In genomic region chr19:32866564-32867265, GRCh38 we compare ENCODE assay signal across 18 cellular contexts. TPM values are rescaled to one million over a fixed set of nuclear protein-coding genes. Genes with fewer than 3 reads are reported as not detected.
A peak's percentile ranks its signal among the peaks of the same experiment; 100 is the strongest.
DNase-seq lines count a peak whose midpoint lies in the region; ATAC-seq, FAIRE-seq and TF ChIP-seq lines count a peak whose summit lies in the region.
"Had no signal": no experiment of that assay in that cellular context is flagged by ENCODE, and none has a peak within 500 bp of the region (broad histone marks: within the 10 kb centered on the region; RNA-seq: fewer than 3 reads in every experiment).

No MANE protein-coding gene starts in this region.

- no peak for TF ChIP-seq EP300 in K562 (IDR thresholded peaks at IDR 0.05; ENCODE audit: low read length)

- H3K9me1 ChIP-seq in K562 (ENCODE audit: control insufficient read depth, insufficient read depth, low read length) = no peaks in the 10 kb centered on the region

- H3K36me3 ChIP-seq in HCT116 (ENCODE audit: control insufficient read depth in 1 of 2, insufficient read depth in 2 of 2, low read length in 2 of 2) (no peaks in the 10 kb centered on the region), K562 (ENCODE audit: control insufficient read depth, insufficient read depth, low read length) (no peaks in the 10 kb centered on the region)
- H3K36me3 ChIP-seq: SJSA1 had no signal

- H3K4me3 ChIP-seq in HCT116 (replicated peaks in 1 of 2; ENCODE audit: low read depth in 1 of 2, low read length in 2 of 2) = no peak overlapping the region
- H3K4me3 ChIP-seq in K562 = no peak overlapping the region
- H3K4me3 ChIP-seq: GM23248, SJSA1 had no signal

- in situ Hi-C loops in GM13976 (cut with MboI; ENCODE audit: low sequenced_read_pairs, unreplicated experiment) = no loop called here
- in situ Hi-C loops in K562 (cut with MboI) = no loop called here

- intact Hi-C loops in HCT116 (cut with micrococcal nuclease) = no loop called here
- intact Hi-C loops in K562 (cut with micrococcal nuclease) = no loop called here

- TF ChIP-seq CTCF in GM13976 (IDR thresholded peaks at IDR 0.05; ENCODE audit: borderline replicate concordance, control extremely low read depth, extremely low read depth, insufficient read depth, missing control alignments) = no peak
- no peak for TF ChIP-seq CTCF in HCT116 (IDR thresholded peaks at IDR 0.05 in 2 of 3, conservative IDR thresholded peaks at IDR 0.05 in 1 of 3; ENCODE audit: borderline replicate concordance in 1 of 3, insufficient read depth in 1 of 3, low read depth in 2 of 3, low read length in 2 of 3)
- TF ChIP-seq CTCF in K562 (IDR thresholded peaks at IDR 0.05 in 2 of 3, conservative IDR thresholded peaks at IDR 0.05 in 1 of 3; ENCODE audit: insufficient read depth in 2 of 3, low read depth in 1 of 3, low read length in 3 of 3) = no peak

- BruUV-seq in HCT116 (replicated peaks; lab: Mats Ljungman, UMichigan) = no TSS peak
- no TSS peak for BruUV-seq in K562 (replicated peaks; lab: Mats Ljungman, UMichigan)

- H3K27me3 ChIP-seq in HCT116 (ENCODE audit: insufficient read depth, low read length) = no peaks in the 10 kb centered on the region
- peaks cover 25 to 58% of the 10 kb centered on the region in 2 experiments for H3K27me3 ChIP-seq in K562 (ENCODE audit: control insufficient read depth in 2 of 2, insufficient read depth in 2 of 2, low read length in 2 of 2)

- DNase-seq in GM13976 (ENCODE audit: low spot score) (peak; percentile 23), HCT116 (ENCODE audit: low read depth, low spot score) (no peak), K562 (ENCODE audit: extremely low read depth in 1 of 4, low spot score in 3 of 4) (no peak), myocyte (ENCODE audit: low read depth) (peak; percentile 87), NCI-H1417 (lab: John Stamatoyannopoulos, UW) (no peak), kidney tubule cell (ENCODE audit: low spot score) (no peak)
- DNase-seq: ACHN; CD4-positive, CD25-positive, alpha-beta regulatory T cell; DMS79; GM23248; IMR-90; NCI-H446 had no signal

- H3K79me2 ChIP-seq in HCT116 (ENCODE audit: insufficient read depth, low read length) (no peaks in the 10 kb centered on the region), K562 (ENCODE audit: control insufficient read depth, insufficient read depth, low read length) (no peaks in the 10 kb centered on the region)

- H3K9ac ChIP-seq in HCT116 (ENCODE audit: low read length) (no peak overlapping the region), K562 (ENCODE audit: insufficient read depth in 1 of 2, low read depth in 2 of 2, low read length in 2 of 2) (0 out of 4 replicates have a peak overlapping the region, but pooled peaks of 1 of the 2 experiments have one; percentile 26)
- H3K9ac ChIP-seq: GM23248 had no signal

- POLR2A ChIA-PET in HCT116 (lab: Charles Lee) (no interaction called here), K562 (lab: Yijun Ruan, JAX) (interaction anchor here (1.0 kb wide), 1 partner anchor 10 kb away, joined by 3 read pairs; no protein-coding TSS in a partner anchor)

- peak; percentile 38; the same call in 1 of the 2 replicates for ATAC-seq in HCT116
- peak; percentile 17; the same call in 2 of the 3 replicates for ATAC-seq in K562
- no peak for ATAC-seq in HG02970 (IDR thresholded peaks at IDR 0.05; ENCODE audit: low FRiP score, unreplicated experiment)
- ATAC-seq in HG03571 (IDR thresholded peaks at IDR 0.05; ENCODE audit: unreplicated experiment) = no peak

- H3K9me2 ChIP-seq in HCT116 (ENCODE audit: insufficient read depth) = no peaks in the 10 kb centered on the region

- FAIRE-seq in K562 (lab: Jason Lieb, UNC) = no peak
- FAIRE-seq: G401.6, GM12891 had no signal

- no peak overlapping the region for H3K4me2 ChIP-seq in HCT116 (ENCODE audit: low read length)
- no peak overlapping the region for H3K4me2 ChIP-seq in K562 (ENCODE audit: insufficient read depth, low read length)

- CTCF ChIA-PET in HCT116 (lab: Charles Lee) (no interaction called here), K562 (lab: Yijun Ruan, JAX; ENCODE audit: low intra/inter-chr PET ratio) (no interaction called here)

- TF ChIP-seq POLR2A in HCT116 (IDR thresholded peaks at IDR 0.05; ENCODE audit: borderline replicate concordance, extremely low read depth, insufficient read depth, insufficient read length) = no peak
- no peak for TF ChIP-seq POLR2A in K562 (conservative IDR thresholded peaks at IDR 0.05)

- WGBS in K562 (ENCODE audit: insufficient coverage, low coverage, missing lambda C conversion rate) = 9% methylated on average over 12 of the region's 12 CpGs

- H3K27ac ChIP-seq in HCT116 (ENCODE audit: low read depth, low read length) (no peak overlapping the region), K562 (ENCODE audit: extremely low read depth, low read depth, low read length) (no peak overlapping the region)
- H3K27ac ChIP-seq: GM23248, SJSA1 had no signal

- H4K20me1 ChIP-seq in HCT116 (ENCODE audit: insufficient read depth) (no peaks in the 10 kb centered on the region), K562 (replicated peaks; ENCODE audit: control insufficient read depth, insufficient read depth, low read length) (0 out of 2 replicates have a peak, but pooled peaks cover 10% of the 10 kb centered on the region)

- H2AFZ ChIP-seq in HCT116 (ENCODE audit: low read depth, low read length, poor library complexity, severe bottlenecking) (no peak overlapping the region), K562 (ENCODE audit: low read depth, low read length) (no peak overlapping the region)
- H2AFZ ChIP-seq: GM23248 had no signal

- TF ChIP-seq RAD21 in HCT116 (IDR thresholded peaks at IDR 0.05; ENCODE audit: low read depth) (no peak), K562 (CRISPR knock-in tag; conservative IDR thresholded peaks at IDR 0.05 in 1 of 2, IDR thresholded peaks at IDR 0.05 in 1 of 2) (no peak)

- RAD21 ChIA-PET in HCT116 (lab: Charles Lee; ENCODE audit: low non-redundant PET in 1 of 2, low total read pairs in 2 of 2, uncharacterized antibody in 2 of 2, unreplicated experiment in 2 of 2) = no interaction called here

- H3K9me3 ChIP-seq in HCT116 (ENCODE audit: control insufficient read depth in 1 of 2, insufficient read depth in 1 of 2, low read depth in 1 of 2, low read length in 2 of 2) = no peaks in the 10 kb centered on the region
- H3K9me3 ChIP-seq in K562 (replicated peaks; ENCODE audit: control insufficient read depth, insufficient read depth, low read depth, low read length) = no peaks in the 10 kb centered on the region
- H3K9me3 ChIP-seq: SJSA1 had no signal

- H3K4me1 ChIP-seq in HCT116 (ENCODE audit: control insufficient read depth in 1 of 2, insufficient read depth in 2 of 2, low read length in 2 of 2) = no peaks in the 10 kb centered on the region
- peaks cover 0 to 16% of the 10 kb centered on the region in 2 experiments; a peak in 1 of 5 replicates for H3K4me1 ChIP-seq in K562 (replicated peaks in 1 of 2; ENCODE audit: control insufficient read depth in 2 of 2, insufficient read depth in 2 of 2, low read length in 2 of 2)
- H3K4me1 ChIP-seq: SJSA1 had no signal

TF ChIP-seq in HCT116, 20 proteins besides CTCF, POLR2A, EP300 and RAD21 (continues in another document):
- TF ChIP-seq ZFX (IDR thresholded peaks at IDR 0.05) (no peak), EZH2 (IDR thresholded peaks at IDR 0.05) (no peak), SRF (IDR thresholded peaks at IDR 0.05; ENCODE audit: low read depth) (no peak), ELF1 (IDR thresholded peaks at IDR 0.05; ENCODE audit: borderline replicate concordance, low read depth) (no peak), EGR1 (IDR thresholded peaks at IDR 0.05; ENCODE audit: low read depth) (no peak), CEBPB (IDR thresholded peaks at IDR 0.05; ENCODE audit: low read depth) (no peak), SIN3A (IDR thresholded peaks at IDR 0.05; ENCODE audit: low read depth) (no peak), SP1 (IDR thresholded peaks at IDR 0.05; ENCODE audit: low read depth) (no peak), CBX3 (IDR thresholded peaks at IDR 0.05; ENCODE audit: low read depth) (no peak), ZNF274 (IDR thresholded peaks at IDR 0.05; ENCODE audit: low read depth, low read length) (no peak), YY1 (IDR thresholded peaks at IDR 0.05; ENCODE audit: extremely low read depth, insufficient replicate concordance, low read depth, low read length) (no peak)

TF ChIP-seq in K562, 482 proteins besides CTCF, POLR2A, EP300 and RAD21 (continues in another document):
- TF ChIP-seq ZNF449 (CRISPR knock-in tag; IDR thresholded peaks at IDR 0.05) = no peak
- no peak for TF ChIP-seq MBD2 (IDR thresholded peaks at IDR 0.05; ENCODE audit: borderline replicate concordance, low read depth)
- no peak for TF ChIP-seq ZNF644 (tag; IDR thresholded peaks at IDR 0.05; ENCODE audit: low read depth)
- TF ChIP-seq ILK (tag; IDR thresholded peaks at IDR 0.05; ENCODE audit: borderline replicate concordance, low read depth) = no peak

RNA-seq across cellular contexts. Expression of gene SLC7A9, which starts 2.9 kb away (rescaled TPM):
- total RNA-seq in HCT116 (2021; ENCODE audit: unreplicated experiment) = 0.42 TPM
- polyA plus RNA-seq in HCT116 (2012) = 0.07 and 0.14 TPM in 2 replicates
- not detected in 2 replicates for total RNA-seq in K562 (2011; cell fraction: chromatin; rRNA removed; ENCODE audit: low replicate concordance)
- total RNA-seq in K562 (2011; cell fraction: nucleolus; rRNA removed) = not detected in 2 replicates
- total RNA-seq in K562 (2011; cell fraction: nucleoplasm; rRNA removed) = not detected in 2 replicates
- total RNA-seq in K562 (2014; rRNA removed) = not detected in 2 replicates
- total RNA-seq in K562 (2014; rRNA removed; fragmentation: Illumina TruSeq; extraction: Trizol) = not detected in 2 replicates
- not detected in 2 replicates for total RNA-seq in K562 (2015; rRNA removed; fragmentation: Illumina TruSeq; extraction: Trizol)
- not detected in 2 replicates for total RNA-seq in K562 (2021)
- not detected in 2 replicates for polyA plus RNA-seq in K562 (2011; rRNA removed)
- polyA plus RNA-seq in K562 (2011; cell fraction: cytosol; rRNA removed) = not detected in 2 replicates
- polyA plus RNA-seq in K562 (2011; cell fraction: nucleus; rRNA removed) = not detected in 2 replicates
- polyA plus RNA-seq in K562 (2012) = 0.06 TPM in 1 of 2 replicates, not detected in the other
- polyA plus RNA-seq in K562 (2014; fragmentation: Illumina TruSeq; extraction: Trizol) = not detected in 2 replicates
- not detected for polyA plus RNA-seq in K562 (2014; fragmentation: Nextera tagmentation; extraction: Ambion mirVana)
- not detected in 2 replicates for polyA plus RNA-seq in K562 (2014; rRNA removed)
- polyA minus RNA-seq in K562 (2011; rRNA and poly(A)+ RNA removed) = not detected in 2 replicates
- not detected in 2 replicates for polyA minus RNA-seq in K562 (2011; cell fraction: cytosol; rRNA and poly(A)+ RNA removed)
- not detected in 2 replicates for polyA minus RNA-seq in K562 (2011; cell fraction: nucleus; rRNA and poly(A)+ RNA removed)
- not detected in 2 replicates for total RNA-seq in myocyte
- polyA plus RNA-seq in myocyte (2012) = 0.13 TPM
- total RNA-seq: GM23248, IMR-90, RPMI7951, SJSA1 had no signal
- polyA plus RNA-seq: CD4-positive, CD25-positive, alpha-beta regulatory T cell; GM23248; IMR-90 had no signal

Comparison
In these comparisons a context has a peak if more than half of its experiments do, and no peak if none do; other contexts are left out.
1. DNase-seq: peak in GM13976 (single experiment) and myocyte (single experiment); none in HCT116 (single experiment), K562 (0 of 4), NCI-H1417 (0 of 3) and kidney tubule cell (single experiment).
2. ATAC-seq: peak in HCT116 (single experiment) and K562 (single experiment); none in HG02970 (single experiment) and HG03571 (single experiment).